Comparison of ENCODE assay signal across 14 cellular contexts in genomic region chr9:121246821-121247511, GRCh38. TPM values are rescaled to one million over a fixed set of nuclear protein-coding genes. Genes with fewer than 3 reads are reported as not detected.
A peak's percentile ranks its signal among the peaks of the same experiment; 100 is the strongest.
DNase-seq lines count a peak whose midpoint lies in the region; ATAC-seq, FAIRE-seq and TF ChIP-seq lines count a peak whose summit lies in the region.
"Had no signal": no experiment of that assay in that cellular context is flagged by ENCODE, and none has a peak within 500 bp of the region (broad histone marks: within the 10 kb centered on the region; RNA-seq: fewer than 3 reads in every experiment).

No MANE protein-coding gene starts in this region.

- H3K4me3 ChIP-seq in left ventricle myocardium inferior (no peak overlapping the region), gastroesophageal sphincter (no peak overlapping the region)
- H3K4me3 ChIP-seq: A549, esophagus muscularis mucosa had no signal

- ATAC-seq in Right ventricle myocardium superior (ENCODE audit: poor library complexity) (peak; percentile 19), gastroesophageal sphincter (peak; percentile 59), HG03342 (IDR thresholded peaks at IDR 0.05; ENCODE audit: unreplicated experiment) (no peak)
- ATAC-seq: A549 had no signal

- POLR2A ChIA-PET in RWPE1 (lab: Yijun Ruan, JAX; ENCODE audit: low non-redundant PET): no interaction called here

- TF ChIP-seq CTCF in left ventricle myocardium inferior (IDR thresholded peaks at IDR 0.05; ENCODE audit: borderline replicate concordance) (no peak), gastroesophageal sphincter (IDR thresholded peaks at IDR 0.05) (no peak), RWPE1 (conservative IDR thresholded peaks at IDR 0.05; ENCODE audit: low read depth) (no peak)

- H3K27ac ChIP-seq in left ventricle myocardium inferior (replicated peaks): no peak overlapping the region
- H3K27ac ChIP-seq in gastroesophageal sphincter: no peak overlapping the region
- H3K27ac ChIP-seq in RWPE1: no peak overlapping the region
- H3K27ac ChIP-seq: A549, esophagus muscularis mucosa had no signal

- H3K4me1 ChIP-seq in left ventricle myocardium inferior: peaks cover 4% of the 10 kb centered on the region
- H3K4me1 ChIP-seq in gastroesophageal sphincter: peaks cover 0 to 13% (median 0%) of the 10 kb centered on the region in 3 donors
- H3K4me1 ChIP-seq: A549 had no signal

- intact Hi-C loops in Right ventricle myocardium superior (cut with DNase I): no loop called here
- intact Hi-C loops in left ventricle myocardium inferior (cut with micrococcal nuclease): no loop called here

- FAIRE-seq in urothelium cell line (lab: Jason Lieb, UNC) (no peak), HTR-8/SVneo (lab: Jason Lieb, UNC) (no peak)
- FAIRE-seq: A549 had no signal

- H3K36me3 ChIP-seq in left ventricle myocardium inferior (no peaks in the 10 kb centered on the region), gastroesophageal sphincter (no peaks in the 10 kb centered on the region)
- H3K36me3 ChIP-seq: esophagus muscularis mucosa had no signal

- H3K27me3 ChIP-seq in left ventricle myocardium inferior (ENCODE audit: low read depth) (no peaks in the 10 kb centered on the region), gastroesophageal sphincter (no peaks in the 10 kb centered on the region)
- H3K27me3 ChIP-seq: esophagus muscularis mucosa had no signal

- peaks cover 10% of the 10 kb centered on the region for H3K9me3 ChIP-seq in left ventricle myocardium inferior (replicated peaks)
- no peaks in the 10 kb centered on the region for H3K9me3 ChIP-seq in gastroesophageal sphincter
- H3K9me3 ChIP-seq: esophagus muscularis mucosa had no signal

- CTCF ChIA-PET in RWPE1 (lab: Yijun Ruan, JAX): no interaction called here

- TF ChIP-seq EP300 in gastroesophageal sphincter (IDR thresholded peaks at IDR 0.05): no peak

- WGBS in gastroesophageal sphincter (ENCODE audit: low coverage in 1 of 2), 2 donors: 72 to 75% methylated on average over 6 to 10 of the region's 11 CpGs

- DNase-seq in Right ventricle myocardium superior: no peak
- DNase-seq in left ventricle myocardium inferior: no peak
- DNase-seq in amniotic epithelial cell (ENCODE audit: low read depth): peak; percentile 81
- peak; percentile 53 for DNase-seq in urothelium cell line (ENCODE audit: low spot score)
- DNase-seq in HTR-8/SVneo (ENCODE audit: insufficient read length, low spot score): no peak
- no peak for DNase-seq in RWPE1 (ENCODE audit: low spot score)
- DNase-seq: caudate nucleus; DND-41; NCI-H2081; stimulated activated naive CD4-positive, alpha-beta T cell had no signal

- no peak for TF ChIP-seq POLR2A in gastroesophageal sphincter (IDR thresholded peaks at IDR 0.05)

RNA-seq across cellular contexts. Expression of gene GSN, which starts 21.0 kb away (rescaled TPM):
- total RNA-seq in Right ventricle myocardium superior (837 TPM), left ventricle myocardium inferior (758 TPM), gastroesophageal sphincter (1,000 to 10,000 TPM; 2,362 to 3,466 (median 3,146) TPM)

RNA-seq across cellular contexts. Expression of gene RAB14, which starts 45.3 kb away (rescaled TPM):
- total RNA-seq in Right ventricle myocardium superior (53.3 TPM), left ventricle myocardium inferior (51.3 TPM), gastroesophageal sphincter (10 to 100 TPM; 29.7 to 40.2 (median 31.4) TPM)

Comparison
In these comparisons a context has a peak if more than half of its experiments do, and no peak if none do; other contexts are left out.
1. DNase-seq: peak in amniotic epithelial cell (single experiment) and urothelium cell line (single experiment); none in Right ventricle myocardium superior (single experiment), left ventricle myocardium inferior (single experiment), HTR-8/SVneo (single experiment) and RWPE1 (single experiment).